23 cellular contexts compared by ENCODE assay signal in genomic region chr12:11888029-11888428, GRCh38.
DNase-seq lines count a peak whose midpoint lies in the region; ATAC-seq and TF ChIP-seq lines count a peak whose summit lies in the region.
"Had no signal": no experiment of that assay in that cellular context is flagged by ENCODE, and none has a peak within 500 bp of the region (broad histone marks: within the 10 kb centered on the region; RNA-seq: fewer than 3 reads in every experiment).

No MANE protein-coding gene starts in this region.

- TF ChIP-seq POLR2A in upper lobe of left lung (IDR thresholded peaks at IDR 0.05): no peak

- H2AK5ac ChIP-seq in H9 (ENCODE audit: insufficient read length, low read length): no peak overlapping the region

- H3K27me3 Mint-ChIP-seq in activated T-cell treated with anti-CD3 and anti-CD28 coated beads, Interleukin-2, amount 50 U/mL, for 72 hours (ENCODE audit: low read depth): no peaks in the 10 kb centered on the region
- H3K27me3 Mint-ChIP-seq in H9 (ENCODE audit: low read depth) (no peaks in the 10 kb centered on the region), endothelial cell (ENCODE audit: unreplicated experiment) (peaks cover 14% of the 10 kb centered on the region)
- H3K27me3 Mint-ChIP-seq: B cell had no signal

- H2BK120ac ChIP-seq in H9 (ENCODE audit: low read depth, low read length, poor library complexity, severe bottlenecking): no peak overlapping the region

- no peak overlapping the region for H4K91ac ChIP-seq in H9 (ENCODE audit: insufficient read length, low read depth, low read length)

- peaks cover 37% of the 10 kb centered on the region for H3K4me1 Mint-ChIP-seq in activated T-cell treated with anti-CD3 and anti-CD28 coated beads, Interleukin-2, amount 50 U/mL, for 72 hours (ENCODE audit: low read depth)
- H3K4me1 Mint-ChIP-seq in H9 (peaks cover 7 to 14% of the 10 kb centered on the region in 2 experiments; a peak in 3 of 4 replicates), endothelial cell (ENCODE audit: unreplicated experiment) (peaks cover 76% of the 10 kb centered on the region)

- TF ChIP-seq CTCF in H9 (conservative IDR thresholded peaks at IDR 0.05) (no peak), endothelial cell (IDR thresholded peaks at IDR 0.05; ENCODE audit: unreplicated experiment) (no peak), smooth muscle cell (IDR thresholded peaks at IDR 0.05; ENCODE audit: borderline replicate concordance, insufficient read depth, poor library complexity, severe bottlenecking) (no peak), upper lobe of left lung (IDR thresholded peaks at IDR 0.05) (no peak)

- H3K23me2 ChIP-seq in H9 (ENCODE audit: insufficient read length, low read depth, low read length, poor library complexity, severe bottlenecking): no peaks in the 10 kb centered on the region

- H3K79me2 ChIP-seq in H9 (ENCODE audit: insufficient read depth, low read length): no peaks in the 10 kb centered on the region
- no peaks in the 10 kb centered on the region for H3K79me2 ChIP-seq in smooth muscle cell (ENCODE audit: low read depth)

- H4K5ac ChIP-seq in H9 (ENCODE audit: insufficient read length, low read depth, low read length): no peak overlapping the region

- H3K14ac ChIP-seq in H9 (ENCODE audit: insufficient read depth, low read length): no peak overlapping the region

- H3K4me1 ChIP-seq in H9 (ENCODE audit: insufficient read depth, low read length): no peaks in the 10 kb centered on the region
- peaks cover 7% of the 10 kb centered on the region for H3K4me1 ChIP-seq in smooth muscle cell (ENCODE audit: low read depth)
- H3K4me1 ChIP-seq in upper lobe of left lung: peaks cover 17 to 22% (median 20%) of the 10 kb centered on the region in 4 donors

- no peak overlapping the region for H3K4ac ChIP-seq in H9 (ENCODE audit: low read depth, low read length)

- no peak overlapping the region for H3K56ac ChIP-seq in H9 (ENCODE audit: insufficient read length, low read depth, low read length)

- H3K4me3 Mint-ChIP-seq in activated T-cell treated with anti-CD3 and anti-CD28 coated beads, Interleukin-2, amount 50 U/mL, for 72 hours: no peak overlapping the region
- H3K4me3 Mint-ChIP-seq in H9 (no peak overlapping the region), endothelial cell (ENCODE audit: unreplicated experiment) (peak overlapping the region; percentile 67)
- H3K4me3 Mint-ChIP-seq: B cell, CD14-positive monocyte had no signal

- peaks cover 0 to 3% of the 10 kb centered on the region in 2 donors for H3K9me3 Mint-ChIP-seq in activated T-cell treated with anti-CD3 and anti-CD28 coated beads, Interleukin-2, amount 50 U/mL, for 72 hours
- H3K9me3 Mint-ChIP-seq in H9 (no peaks in the 10 kb centered on the region), endothelial cell (ENCODE audit: unreplicated experiment) (no peaks in the 10 kb centered on the region)

- H3K27ac Mint-ChIP-seq in activated T-cell treated with anti-CD3 and anti-CD28 coated beads, Interleukin-2, amount 50 U/mL, for 72 hours: peak overlapping the region; percentile 56
- peak overlapping the region in 2 of 3 experiments; percentile 41 to 49; a peak in 2 of 7 replicates for H3K27ac Mint-ChIP-seq in H9
- H3K27ac Mint-ChIP-seq in endothelial cell (ENCODE audit: unreplicated experiment): peak overlapping the region; percentile 64
- H3K27ac Mint-ChIP-seq: B cell had no signal

- peak in 1 of 2 donors; percentile 48 for ATAC-seq in activated T-cell treated with anti-CD3 and anti-CD28 coated beads, Interleukin-2, amount 50 U/mL, for 72 hours (replicated peaks in 1 of 2)
- ATAC-seq in GM18861 (IDR thresholded peaks at IDR 0.05; ENCODE audit: unreplicated experiment) (no peak), upper lobe of left lung (ENCODE audit: low FRiP score in 2 of 2) (no peak)
- ATAC-seq: HepG2, Panc1, SK-N-SH treated with all-trans-retinoic acid at 6 μM for 48 hours had no signal

- H3K27me3 ChIP-seq in H9 (ENCODE audit: insufficient read depth, low read length) (no peaks in the 10 kb centered on the region), smooth muscle cell (ENCODE audit: low read depth) (no peaks in the 10 kb centered on the region), upper lobe of left lung (no peaks in the 10 kb centered on the region)

- H2AFZ ChIP-seq in H9 (ENCODE audit: low read length) (no peak overlapping the region), smooth muscle cell (ENCODE audit: low read depth) (no peak overlapping the region)

- H3K4me3 ChIP-seq in smooth muscle cell: no peak overlapping the region
- no peak overlapping the region for H3K4me3 ChIP-seq in upper lobe of left lung

- H2BK15ac ChIP-seq in H9 (ENCODE audit: low read depth, low read length): no peak overlapping the region

- no peaks in the 10 kb centered on the region for H4K20me1 ChIP-seq in H9 (ENCODE audit: control insufficient read depth, insufficient read depth, insufficient read length)
- H4K20me1 ChIP-seq in smooth muscle cell (ENCODE audit: low read depth): no peaks in the 10 kb centered on the region

- no peaks in the 10 kb centered on the region for H3K9me3 ChIP-seq in H9 (ENCODE audit: control insufficient read depth, low read depth, low read length)
- H3K9me3 ChIP-seq in smooth muscle cell (replicated peaks; ENCODE audit: low read depth): no peaks in the 10 kb centered on the region
- H3K9me3 ChIP-seq in upper lobe of left lung: no peaks in the 10 kb centered on the region

- no peak overlapping the region for H2BK20ac ChIP-seq in H9 (ENCODE audit: low read depth, low read length, poor library complexity, severe bottlenecking)

- H3K36me3 ChIP-seq in smooth muscle cell (ENCODE audit: low read depth) (no peaks in the 10 kb centered on the region), upper lobe of left lung (peaks cover 16 to 82% (median 25%) of the 10 kb centered on the region in 4 donors)

- no peak for DNase-seq in activated T-cell treated with anti-CD3 and anti-CD28 coated beads, Interleukin-2, amount 50 U/mL, for 72 hours
- DNase-seq in activated T-cell treated with anti-CD3 and anti-CD28 coated beads, Interleukin-2, amount 50 U/mL, for 1 hour: no peak
- DNase-seq in H9 (no peak), endothelial cell (ENCODE audit: low spot score) (no peak), smooth muscle cell (lab: John Stamatoyannopoulos, UW; ENCODE audit: unreplicated experiment) (no peak), AG08396 (ENCODE audit: low spot score) (no peak), upper lobe of left lung (no peak)
- DNase-seq: DMS53; EL; KBM-7; NCI-H1092 treated with DMSO at 0.1 percent for 48 hours; NCI-H1436 treated with DMSO at 0.1 percent for 48 hours; NCI-H1930; NCI-H510A; NCI-H774; NK-92 treated with Interleukin-12 subunit alpha and Interleukin-12 subunit beta, amount 100 ng/mL, for 24 hours had no signal

- no peaks in the 10 kb centered on the region for H3F3A ChIP-seq in smooth muscle cell (ENCODE audit: low read depth)

- H3K18ac ChIP-seq in H9 (ENCODE audit: insufficient read length, low read depth, low read length): no peak overlapping the region

- WGBS in H9 (ENCODE audit: extremely low coverage, insufficient read length, low lambda C conversion rate): no CpG with 5 or more reads among the region's 3 CpGs
- 54% methylated on average over 3 of the region's 3 CpGs for WGBS in smooth muscle cell (ENCODE audit: low lambda C conversion rate)
- 94 to 95% methylated on average over 3 of the region's 3 CpGs for WGBS in upper lobe of left lung, 2 donors

- H2BK12ac ChIP-seq in H9 (ENCODE audit: insufficient read length, low read depth, low read length): no peak overlapping the region

- H3K4me2 ChIP-seq in H9 (ENCODE audit: insufficient read depth, insufficient read length, low read length) (no peak overlapping the region), smooth muscle cell (no peak overlapping the region)

- no peak overlapping the region for H3K23ac ChIP-seq in H9 (ENCODE audit: insufficient read length, low read depth, low read length)

- H2BK5ac ChIP-seq in H9 (ENCODE audit: insufficient read length, low read length): no peak overlapping the region

- H3T11ph ChIP-seq in H9 (ENCODE audit: low read length): no peak overlapping the region

- H3K79me1 ChIP-seq in H9 (ENCODE audit: insufficient read depth, low read depth, low read length, poor library complexity, severe bottlenecking): no peaks in the 10 kb centered on the region

- no peak overlapping the region for H4K8ac ChIP-seq in H9 (replicated peaks; ENCODE audit: insufficient read length, low read depth, low read length)

- H3K36me3 Mint-ChIP-seq in activated T-cell treated with anti-CD3 and anti-CD28 coated beads, Interleukin-2, amount 50 U/mL, for 72 hours (ENCODE audit: insufficient read depth in 2 of 2): peaks cover 33 to 75% of the 10 kb centered on the region in 2 donors
- H3K36me3 Mint-ChIP-seq in H9 (ENCODE audit: insufficient read depth in 1 of 3, low read depth in 3 of 3) (peaks cover 11 to 35% (median 20%) of the 10 kb centered on the region in 3 experiments), endothelial cell (ENCODE audit: low read depth, unreplicated experiment) (peaks cover 61% of the 10 kb centered on the region)

- H3K27ac ChIP-seq in H9 (ENCODE audit: insufficient read length, low read depth, low read length) (no peak overlapping the region), smooth muscle cell (ENCODE audit: low read depth) (peak overlapping the region; percentile 49), upper lobe of left lung (no peak overlapping the region)
- H3K27ac ChIP-seq: HL-60 had no signal

- no peak overlapping the region for H3K9ac ChIP-seq in H9 (ENCODE audit: extremely low read depth, insufficient read length, low read length)
- no peak overlapping the region for H3K9ac ChIP-seq in smooth muscle cell (ENCODE audit: low read depth)

- no peak for TF ChIP-seq EP300 in upper lobe of left lung (IDR thresholded peaks at IDR 0.05)
